8 cellular contexts compared by ENCODE assay signal in genomic region chr5:134438641-134439621, GRCh38. TPM values are rescaled to one million over a fixed set of nuclear protein-coding genes. Genes with fewer than 3 reads are reported as not detected.
DNase-seq lines count a peak whose midpoint lies in the region; ATAC-seq and TF ChIP-seq lines count a peak whose summit lies in the region.

No MANE protein-coding gene starts in this region.

- no peaks in the 10 kb centered on the region for H3K9me3 ChIP-seq in adipocyte (ENCODE audit: control insufficient read depth, low read length)
- no peaks in the 10 kb centered on the region for H3K9me3 ChIP-seq in CD8-positive, alpha-beta T cell (ENCODE audit: low read length)

- ATAC-seq in stimulated activated naive B cell treated with anti-CD40 and anti-IgM and Interleukin-4, amounts not matched to agents 10 μg/mL and 1 μg/mL and 100 μg/mL, for 72 hours (replicated peaks): no peak
- no peak for ATAC-seq in stimulated activated naive CD8-positive, alpha-beta T cell treated with anti-CD3 and anti-CD28 coated beads, Interleukin-15, Interleukin-2, amounts not matched to agents 100 U/mL and 50 U/mL, for 24 hours
- ATAC-seq in CD8-positive, alpha-beta T cell: no peak
- ATAC-seq in HG02884 (IDR thresholded peaks at IDR 0.05; ENCODE audit: unreplicated experiment): no peak

- no peaks in the 10 kb centered on the region for H3K9me3 Mint-ChIP-seq in stimulated activated naive B cell treated with anti-CD40 and anti-IgM and Interleukin-4, amounts not matched to agents 10 μg/mL and 1 μg/mL and 100 μg/mL, for 72 hours
- no peaks in the 10 kb centered on the region for H3K9me3 Mint-ChIP-seq in CD8-positive, alpha-beta T cell

- H3K4me3 Mint-ChIP-seq in stimulated activated naive B cell treated with anti-CD40 and anti-IgM and Interleukin-4, amounts not matched to agents 10 μg/mL and 1 μg/mL and 100 μg/mL, for 72 hours: no peak overlapping the region
- no peak overlapping the region for H3K4me3 Mint-ChIP-seq in CD8-positive, alpha-beta T cell

- TF ChIP-seq CTCF in CD8-positive, alpha-beta T cell (IDR thresholded peaks at IDR 0.05): no peak

- peaks cover 38% of the 10 kb centered on the region for H3K4me1 ChIP-seq in adipocyte (ENCODE audit: control insufficient read depth, insufficient read depth, low read length)
- H3K4me1 ChIP-seq in CD8-positive, alpha-beta T cell (ENCODE audit: insufficient read depth, low read length): peaks cover 12% of the 10 kb centered on the region

- H3K27ac Mint-ChIP-seq in stimulated activated naive B cell treated with anti-CD40 and anti-IgM and Interleukin-4, amounts not matched to agents 10 μg/mL and 1 μg/mL and 100 μg/mL, for 72 hours: peak overlapping the region; percentile 100
- no peak overlapping the region for H3K27ac Mint-ChIP-seq in CD8-positive, alpha-beta T cell

- intact Hi-C loops in CD8-positive, alpha-beta T cell (cut with DNase I, micrococcal nuclease): no loop called here

- H3K27me3 Mint-ChIP-seq in stimulated activated naive B cell treated with anti-CD40 and anti-IgM and Interleukin-4, amounts not matched to agents 10 μg/mL and 1 μg/mL and 100 μg/mL, for 72 hours: no peaks in the 10 kb centered on the region
- H3K27me3 Mint-ChIP-seq in CD8-positive, alpha-beta T cell (ENCODE audit: low read depth): no peaks in the 10 kb centered on the region

- peaks cover 47 to 74% of the 10 kb centered on the region in 2 donors for H3K4me1 Mint-ChIP-seq in stimulated activated naive B cell treated with anti-CD40 and anti-IgM and Interleukin-4, amounts not matched to agents 10 μg/mL and 1 μg/mL and 100 μg/mL, for 72 hours
- H3K4me1 Mint-ChIP-seq in CD8-positive, alpha-beta T cell (ENCODE audit: low read depth): peaks cover 16% of the 10 kb centered on the region

- H3K36me3 Mint-ChIP-seq in stimulated activated naive B cell treated with anti-CD40 and anti-IgM and Interleukin-4, amounts not matched to agents 10 μg/mL and 1 μg/mL and 100 μg/mL, for 72 hours: no peaks in the 10 kb centered on the region
- H3K36me3 Mint-ChIP-seq in CD8-positive, alpha-beta T cell: no peaks in the 10 kb centered on the region

- POLR2A ChIA-PET in CD8-positive, alpha-beta T cell (lab: Charles Lee): interaction anchor here (0.6 kb wide), 1 partner anchor 189 kb away, joined by 3 read pairs; no protein-coding TSS in a partner anchor

- DNase-seq in HT-29 (ENCODE audit: low spot score) (peak; percentile 85), adipocyte (ENCODE audit: low read depth) (peak; percentile 96), iPS-NIHi11 (ENCODE audit: low spot score) (peak; percentile 60), COLO829 (ENCODE audit: low spot score) (no peak)
- no peak for DNase-seq in stimulated activated naive B cell treated with anti-CD40 and anti-IgM and Interleukin-4, amounts not matched to agents 10 μg/mL and 1 μg/mL and 100 μg/mL, for 72 hours
- no peak for DNase-seq in stimulated activated naive CD8-positive, alpha-beta T cell treated with anti-CD3 and anti-CD28 coated beads, Interleukin-15, Interleukin-2, amounts not matched to agents 100 U/mL and 50 U/mL, for 24 hours
- DNase-seq in CD8-positive, alpha-beta T cell: no peak

- H3K4me3 ChIP-seq in adipocyte (ENCODE audit: low read length): peak overlapping the region; percentile 30
- no peak overlapping the region for H3K4me3 ChIP-seq in CD8-positive, alpha-beta T cell (ENCODE audit: low read depth, low read length)

- H3K36me3 ChIP-seq in adipocyte (ENCODE audit: control insufficient read depth, insufficient read depth, low read length, severe bottlenecking): no peaks in the 10 kb centered on the region
- H3K36me3 ChIP-seq in CD8-positive, alpha-beta T cell (ENCODE audit: insufficient read depth, low read length): no peaks in the 10 kb centered on the region

- no peak overlapping the region for H3K27ac ChIP-seq in CD8-positive, alpha-beta T cell (ENCODE audit: low read depth, low read length)

- H3K9ac ChIP-seq in adipocyte (ENCODE audit: low read length): peak overlapping the region; percentile 9

- no peaks in the 10 kb centered on the region for H3K27me3 ChIP-seq in adipocyte (replicated peaks; ENCODE audit: control insufficient read depth, insufficient read depth, low read length)
- no peaks in the 10 kb centered on the region for H3K27me3 ChIP-seq in CD8-positive, alpha-beta T cell (ENCODE audit: insufficient read depth, low read length)

- CTCF ChIA-PET in CD8-positive, alpha-beta T cell (lab: Charles Lee): interaction anchor here (1.2 kb wide), 2 partner anchors 10 to 14 kb away, joined by 3 read pairs; no protein-coding TSS in a partner anchor

RNA-seq across cellular contexts. Expression of gene CDKN2AIPNL, which starts 27.2 kb away (rescaled TPM):
- 33.4 and 36.5 TPM in 2 replicates for total RNA-seq in HT-29 (2014; rRNA removed; shearing (Covaris generic))
- 10 to 100 TPM; 14.7 to 15.5 TPM for total RNA-seq in CD8-positive, alpha-beta T cell

Comparison
In these comparisons a context has a peak if more than half of its experiments do, and no peak if none do; other contexts are left out.
1. DNase-seq: peak in HT-29 (single experiment), adipocyte (single experiment) and iPS-NIHi11 (single experiment); none in stimulated activated naive B cell treated with anti-CD40 and anti-IgM and Interleukin-4, amounts not matched to agents 10 μg/mL and 1 μg/mL and 100 μg/mL, for 72 hours (single experiment), stimulated activated naive CD8-positive, alpha-beta T cell treated with anti-CD3 and anti-CD28 coated beads, Interleukin-15, Interleukin-2, amounts not matched to agents 100 U/mL and 50 U/mL, for 24 hours (single experiment), COLO829 (single experiment) and CD8-positive, alpha-beta T cell (0 of 7).